Comparison of ENCODE assay signal across 36 cellular contexts in genomic region chr11:107453594-107454286, GRCh38.
"Had no signal": no experiment of that assay in that cellular context is flagged by ENCODE, and none has a peak within 500 bp of the region (broad histone marks: within the 10 kb centered on the region; RNA-seq: fewer than 3 reads in every experiment).

No MANE protein-coding gene starts in this region.

- ATAC-seq: activated CD8-positive, alpha-beta T cell treated with anti-CD3 and anti-CD28 coated beads for 36 hours; activated naive CD8-positive, alpha-beta T cell treated with anti-CD3 and anti-CD28 coated beads, Interleukin-2, amount 50 U/mL, for 24 hours; activated T-cell treated with anti-CD3 and anti-CD28 coated beads, Interleukin-2, amount 50 U/mL, for 4 hours; activated T-cell treated with anti-CD3 and anti-CD28 coated beads, Interleukin-2, amount 50 U/mL, for 72 hours; T-cell had no signal

- H3K27ac Mint-ChIP-seq: activated B cell treated with CpG ODN at 0.5 μM for 24 hours; activated CD4-positive, alpha-beta memory T cell treated with anti-CD3 and anti-CD28 coated beads for 36 hours; activated CD4-positive, alpha-beta T cell treated with anti-CD3 and anti-CD28 coated beads, Interleukin-2, amount 10 ng/mL, durations not matched to agents 24 days and 14 days; activated CD8-positive, alpha-beta T cell treated with anti-CD3 and anti-CD28 coated beads for 36 hours; activated naive CD4-positive, alpha-beta T cell treated with anti-CD3 and anti-CD28 coated beads, Interleukin-2, amount 10 ng/mL, durations not matched to agents 7 days and 5 days; activated naive CD4-positive, alpha-beta T cell treated with anti-CD3 and anti-CD28 coated beads, Interleukin-2, amount 50 U/mL, for 24 hours; activated naive CD8-positive, alpha-beta T cell; activated naive CD8-positive, alpha-beta T cell treated with anti-CD3 and anti-CD28 coated beads, Interleukin-2, amount 10 ng/mL, durations not matched to agents 7 days and 5 days; activated naive CD8-positive, alpha-beta T cell treated with anti-CD3 and anti-CD28 coated beads, Interleukin-2, amount 50 U/mL, for 24 hours; activated T-helper 1 cell treated with anti-CD3 and anti-CD28 coated beads, Interleukin-12 subunit alpha, Interleukin-12 subunit beta, Interleukin-2, Interleukin-4 antibody, amounts not matched to agents 30 ng/mL and 10 ng/mL and 1 ng/mL, durations not matched to agents 14 hours and 24 hours and 36 hours; activated T-helper 2 cell treated with anti-CD3 and anti-CD28 coated beads, Interferon-gamma antibody, Interleukin-2, Interleukin-4, amounts not matched to agents 10 μg/mL and 5 μg/mL and 100 μg/mL, durations not matched to agents 14 hours and 24 hours and 36 hours; brain; T-cell; T-helper 2 cell treated with Interferon-gamma antibody and Interleukin-4, amounts not matched to agents 5 μg/mL and 100 μg/mL, for 36 hours had no signal

- H3K9me3 Mint-ChIP-seq: activated B cell treated with CpG ODN at 0.5 μM for 24 hours; activated CD4-positive, alpha-beta memory T cell treated with anti-CD3 and anti-CD28 coated beads for 36 hours; activated CD8-positive, alpha-beta T cell treated with anti-CD3 and anti-CD28 coated beads for 36 hours; activated naive CD4-positive, alpha-beta T cell treated with anti-CD3 and anti-CD28 coated beads, Interleukin-2, amount 10 ng/mL, durations not matched to agents 7 days and 5 days; activated naive CD4-positive, alpha-beta T cell treated with anti-CD3 and anti-CD28 coated beads, Interleukin-2, amount 50 U/mL, for 24 hours; activated naive CD8-positive, alpha-beta T cell treated with anti-CD3 and anti-CD28 coated beads, Interleukin-2, amount 10 ng/mL, durations not matched to agents 7 days and 5 days; activated naive CD8-positive, alpha-beta T cell treated with anti-CD3 and anti-CD28 coated beads, Interleukin-2, amount 50 U/mL, for 24 hours; activated T-cell treated with anti-CD3 and anti-CD28 coated beads, Interleukin-2, amount 50 U/mL, for 4 hours; activated T-cell treated with anti-CD3 and anti-CD28 coated beads, Interleukin-2, amount 50 U/mL, for 72 hours; activated T-helper 1 cell treated with anti-CD3 and anti-CD28 coated beads, Interleukin-12 subunit alpha, Interleukin-12 subunit beta, Interleukin-2, Interleukin-4 antibody, amounts not matched to agents 30 ng/mL and 10 ng/mL and 1 ng/mL, durations not matched to agents 14 hours and 24 hours and 36 hours; activated T-helper 2 cell treated with anti-CD3 and anti-CD28 coated beads, Interferon-gamma antibody, Interleukin-2, Interleukin-4, amounts not matched to agents 10 μg/mL and 5 μg/mL and 100 μg/mL, durations not matched to agents 14 hours and 24 hours and 36 hours; brain; central memory CD8-positive, alpha-beta T cell; T-cell; T-helper 2 cell treated with Interferon-gamma antibody and Interleukin-4, amounts not matched to agents 5 μg/mL and 100 μg/mL, for 36 hours had no signal

- H3K27ac ChIP-seq: ascending aorta, cardiac muscle cell, VCaP had no signal

- H3K4me3 ChIP-seq: ascending aorta, cardiac muscle cell had no signal

- H3K4me3 Mint-ChIP-seq: activated B cell treated with CpG ODN at 0.5 μM for 24 hours; activated CD4-positive, alpha-beta memory T cell treated with anti-CD3 and anti-CD28 coated beads for 36 hours; activated CD4-positive, alpha-beta T cell treated with anti-CD3 and anti-CD28 coated beads, Interleukin-2, amount 10 ng/mL, durations not matched to agents 24 days and 14 days; activated CD8-positive, alpha-beta T cell treated with anti-CD3 and anti-CD28 coated beads for 36 hours; activated naive CD4-positive, alpha-beta T cell treated with anti-CD3 and anti-CD28 coated beads, Interleukin-2, amount 10 ng/mL, durations not matched to agents 7 days and 5 days; activated naive CD4-positive, alpha-beta T cell treated with anti-CD3 and anti-CD28 coated beads, Interleukin-2, amount 50 U/mL, for 24 hours; activated naive CD8-positive, alpha-beta T cell; activated naive CD8-positive, alpha-beta T cell treated with anti-CD3 and anti-CD28 coated beads, Interleukin-2, amount 10 ng/mL, durations not matched to agents 7 days and 5 days; activated naive CD8-positive, alpha-beta T cell treated with anti-CD3 and anti-CD28 coated beads, Interleukin-2, amount 50 U/mL, for 24 hours; activated T-cell treated with anti-CD3 and anti-CD28 coated beads, Interleukin-2, amount 50 U/mL, for 4 hours; activated T-cell treated with anti-CD3 and anti-CD28 coated beads, Interleukin-2, amount 50 U/mL, for 72 hours; activated T-helper 1 cell treated with anti-CD3 and anti-CD28 coated beads, Interleukin-12 subunit alpha, Interleukin-12 subunit beta, Interleukin-2, Interleukin-4 antibody, amounts not matched to agents 30 ng/mL and 10 ng/mL and 1 ng/mL, durations not matched to agents 14 hours and 24 hours and 36 hours; brain; central memory CD8-positive, alpha-beta T cell; T-cell; T-helper 2 cell treated with Interferon-gamma antibody and Interleukin-4, amounts not matched to agents 5 μg/mL and 100 μg/mL, for 36 hours had no signal

- H3K4me1 ChIP-seq: ascending aorta had no signal

- DNase-seq: activated B cell treated with CpG ODN at 0.5 μM for 24 hours; activated CD4-positive, alpha-beta memory T cell treated with anti-CD3 and anti-CD28 coated beads for 36 hours; activated CD4-positive, alpha-beta T cell treated with anti-CD3 and anti-CD28 coated beads for 4 hours; activated CD4-positive, alpha-beta T cell treated with anti-CD3 and anti-CD28 coated beads, Interleukin-2, amount 10 ng/mL, durations not matched to agents 24 days and 14 days; activated CD4-positive, alpha-beta T cell treated with anti-CD3 and anti-CD28 coated beads, Interleukin-2, amount 50 U/mL, for 1 hour; activated CD4-positive, alpha-beta T cell treated with anti-CD3 and anti-CD28 coated beads, Interleukin-2, amount 50 U/mL, for 4 hours; activated CD4-positive, CD25-positive, alpha-beta regulatory T cell treated with anti-CD3 and anti-CD28 coated beads, Interleukin-2, amount 50 U/mL, for 72 hours; activated CD8-positive, alpha-beta memory T cell treated with anti-CD3 and anti-CD28 coated beads, Interleukin-2, amount 50 U/mL, for 4 hours; activated CD8-positive, alpha-beta T cell treated with anti-CD3 and anti-CD28 coated beads for 36 hours; activated effector memory CD4-positive, alpha-beta T cell treated with Interleukin-2 at 50 U/mL for 16 hours; activated gamma-delta T cell; activated naive CD4-positive, alpha-beta T cell treated with anti-CD3 and anti-CD28 coated beads, Interleukin-2, amount 10 ng/mL, durations not matched to agents 7 days and 5 days; activated naive CD4-positive, alpha-beta T cell treated with Interleukin-2 at 50 U/mL for 16 hours; activated naive CD8-positive, alpha-beta T cell treated with anti-CD3 and anti-CD28 coated beads, Interleukin-2, amount 10 ng/mL, durations not matched to agents 7 days and 5 days; activated naive CD8-positive, alpha-beta T cell treated with anti-CD3 and anti-CD28 coated beads, Interleukin-2, amount 50 U/mL, for 24 hours; activated T-cell treated with anti-CD3 and anti-CD28 coated beads for 4 hours; activated T-cell treated with anti-CD3 and anti-CD28 coated beads, Interleukin-2, amount 50 U/mL, for 1 hour; activated T-cell treated with anti-CD3 and anti-CD28 coated beads, Interleukin-2, amount 50 U/mL, for 4 hours; activated T-cell treated with anti-CD3 and anti-CD28 coated beads, Interleukin-2, amount 50 U/mL, for 72 hours; amygdala; anterior cingulate cortex; caudate nucleus; cerebellar nuclear complex; T-cell; T-helper 2 cell; T-helper 9 cell had no signal

- H3K27me3 ChIP-seq: ascending aorta, cardiac muscle cell had no signal

- H3K9me3 ChIP-seq: ascending aorta had no signal

- H3K27me3 Mint-ChIP-seq: activated B cell treated with CpG ODN at 0.5 μM for 24 hours; activated CD4-positive, alpha-beta memory T cell treated with anti-CD3 and anti-CD28 coated beads for 36 hours; activated CD4-positive, alpha-beta T cell treated with anti-CD3 and anti-CD28 coated beads, Interleukin-2, amount 10 ng/mL, durations not matched to agents 24 days and 14 days; activated CD8-positive, alpha-beta T cell treated with anti-CD3 and anti-CD28 coated beads for 36 hours; activated naive CD4-positive, alpha-beta T cell treated with anti-CD3 and anti-CD28 coated beads, Interleukin-2, amount 10 ng/mL, durations not matched to agents 7 days and 5 days; activated naive CD4-positive, alpha-beta T cell treated with anti-CD3 and anti-CD28 coated beads, Interleukin-2, amount 50 U/mL, for 24 hours; activated naive CD8-positive, alpha-beta T cell; activated naive CD8-positive, alpha-beta T cell treated with anti-CD3 and anti-CD28 coated beads, Interleukin-2, amount 10 ng/mL, durations not matched to agents 7 days and 5 days; activated naive CD8-positive, alpha-beta T cell treated with anti-CD3 and anti-CD28 coated beads, Interleukin-2, amount 50 U/mL, for 24 hours; central memory CD8-positive, alpha-beta T cell; T-cell had no signal
